In genomic region chr1:235298772-235299513, GRCh38 we compare ENCODE assay signal across 18 cellular contexts. TPM values are rescaled to one million over a fixed set of nuclear protein-coding genes. Genes with fewer than 3 reads are reported as not detected.
DNase-seq lines count a peak whose midpoint lies in the region; ATAC-seq and TF ChIP-seq lines count a peak whose summit lies in the region.
"Had no signal": no experiment of that assay in that cellular context is flagged by ENCODE, and none has a peak within 500 bp of the region (broad histone marks: within the 10 kb centered on the region; RNA-seq: fewer than 3 reads in every experiment).

No MANE protein-coding gene starts in this region.

- TF ChIP-seq CTCF in 22Rv1 (IDR thresholded peaks at IDR 0.05) (no peak), endodermal cell (conservative IDR thresholded peaks at IDR 0.05) (no peak)

- H3K4me1 ChIP-seq in CD4-positive, alpha-beta memory T cell (ENCODE audit: insufficient read depth, low read length): peaks cover 83% of the 10 kb centered on the region
- no peaks in the 10 kb centered on the region for H3K4me1 ChIP-seq in endodermal cell (ENCODE audit: control insufficient read depth, insufficient read depth, low read length)

- peaks cover 0 to 7% of the 10 kb centered on the region in 2 donors for H3K36me3 Mint-ChIP-seq in CD4-positive, alpha-beta memory T cell
- peaks cover 24% of the 10 kb centered on the region for H3K36me3 Mint-ChIP-seq in endodermal cell (ENCODE audit: low read depth)

- H3K27ac ChIP-seq in 22Rv1 (peak overlapping the region; percentile 59), endodermal cell (ENCODE audit: low read depth, low read length) (no peak overlapping the region)
- peak overlapping the region; percentile 61 for H3K27ac ChIP-seq in CD4-positive, alpha-beta memory T cell (ENCODE audit: low read depth, low read length)
- H3K27ac ChIP-seq: BLaER1 treated with 17β-estradiol and CSF1 and Interleukin-3, amounts not matched to agents 10 nM and 100 nM; hepatocyte; ovary; skin epidermis had no signal

- DNase-seq in CD4-positive, alpha-beta memory T cell: no peak
- DNase-seq in NCI-H69 (lab: John Stamatoyannopoulos, UW) (peak; percentile 36), endodermal cell (no peak), Right ventricle myocardium superior (no peak), glomerular visceral epithelial cell (ENCODE audit: extremely low spot score) (no peak), NCI-H510A (lab: John Stamatoyannopoulos, UW) (no peak)
- DNase-seq: activated CD4-positive, CD25-positive, alpha-beta regulatory T cell; KG1; kidney glomerular epithelial cell; NCI-H1694 treated with DMSO at 0.1 percent for 48 hours; NCI-H524; ovary; SW 1271 had no signal

- no peaks in the 10 kb centered on the region for H3K36me3 ChIP-seq in CD4-positive, alpha-beta memory T cell (ENCODE audit: insufficient read depth, low read length)
- peaks cover 20% of the 10 kb centered on the region for H3K36me3 ChIP-seq in endodermal cell (ENCODE audit: control insufficient read depth, insufficient read depth, low read length)
- H3K36me3 ChIP-seq: ovary had no signal

- H3K9ac ChIP-seq in endodermal cell (ENCODE audit: extremely low read depth, low read length, poor library complexity, severe bottlenecking): no peak overlapping the region
- H3K9ac ChIP-seq: BLaER1 treated with 17β-estradiol and CSF1 and Interleukin-3, amounts not matched to agents 10 nM and 100 nM had no signal

- ATAC-seq in Right ventricle myocardium superior (ENCODE audit: poor library complexity) (no peak), HG02973 (IDR thresholded peaks at IDR 0.05; ENCODE audit: unreplicated experiment) (no peak)

- no peaks in the 10 kb centered on the region for H3K9me3 ChIP-seq in CD4-positive, alpha-beta memory T cell (ENCODE audit: control insufficient read depth in 1 of 2, low read length in 2 of 2)
- peaks cover 13% of the 10 kb centered on the region for H3K9me3 ChIP-seq in endodermal cell (ENCODE audit: control insufficient read depth, low read length)
- H3K9me3 ChIP-seq: ovary had no signal

- POLR2A ChIA-PET in CD4-positive, alpha-beta memory T cell (lab: Charles Lee; ENCODE audit: partially characterized antibody): interaction anchor here (0.6 to 1.3 kb wide), 4 partner anchors 9 to 118 kb away, joined by 3 to 4 read pairs (median 4); partner anchors contain the start of genes ARID4B and GGPS1

- no peaks in the 10 kb centered on the region for H3K27me3 Mint-ChIP-seq in CD4-positive, alpha-beta memory T cell
- no peaks in the 10 kb centered on the region for H3K27me3 Mint-ChIP-seq in endodermal cell (ENCODE audit: insufficient read depth)

- peak overlapping the region; percentile 34 to 82 (median 67) for H3K4me3 Mint-ChIP-seq in CD4-positive, alpha-beta memory T cell
- H3K4me3 Mint-ChIP-seq in endodermal cell: no peak overlapping the region

- H3K4me3 ChIP-seq in CD4-positive, alpha-beta memory T cell (ENCODE audit: low read length in 2 of 2): no peak overlapping the region
- H3K4me3 ChIP-seq in endodermal cell (ENCODE audit: low read length): no peak overlapping the region
- H3K4me3 ChIP-seq: BLaER1 treated with 17β-estradiol and CSF1 and Interleukin-3, amounts not matched to agents 10 nM and 100 nM; hepatocyte; ovary; skin epidermis had no signal

- H3K27me3 ChIP-seq in CD4-positive, alpha-beta memory T cell (ENCODE audit: insufficient read depth, low read length): no peaks in the 10 kb centered on the region
- no peaks in the 10 kb centered on the region for H3K27me3 ChIP-seq in endodermal cell (ENCODE audit: control insufficient read depth, insufficient read depth, low read length, poor library complexity, severe bottlenecking)
- H3K27me3 ChIP-seq: BLaER1 treated with 17β-estradiol and CSF1 and Interleukin-3, amounts not matched to agents 10 nM and 100 nM; hepatocyte; ovary had no signal

- peak overlapping the region; percentile 93 to 96 (median 94) for H3K27ac Mint-ChIP-seq in CD4-positive, alpha-beta memory T cell
- H3K27ac Mint-ChIP-seq in endodermal cell: peak overlapping the region; percentile 52

- H3K4me1 Mint-ChIP-seq in CD4-positive, alpha-beta memory T cell: peaks cover 37 to 66% (median 49%) of the 10 kb centered on the region in 4 donors
- peaks cover 14% of the 10 kb centered on the region for H3K4me1 Mint-ChIP-seq in endodermal cell

- intact Hi-C loops in CD4-positive, alpha-beta memory T cell (cut with micrococcal nuclease): loop anchor here (2.0 kb wide), 1 partner anchor 14 kb away; no protein-coding TSS in a partner anchor
- intact Hi-C loops in Right ventricle myocardium superior (cut with DNase I): no loop called here

- H3K9me3 Mint-ChIP-seq in CD4-positive, alpha-beta memory T cell: peaks cover 0 to 14% (median 4%) of the 10 kb centered on the region in 8 donors
- H3K9me3 Mint-ChIP-seq in endodermal cell: peaks cover 15% of the 10 kb centered on the region

- WGBS in endodermal cell (ENCODE audit: insufficient coverage in 1 of 2, insufficient read length in 1 of 2), 2 experiments: 90 to 97% methylated on average over 6 to 10 of the region's 10 CpGs

- CTCF ChIA-PET in CD4-positive, alpha-beta memory T cell (lab: Charles Lee; ENCODE audit: partially characterized antibody): interaction anchor here (1.0 to 1.9 kb wide), 2 partner anchors 40 to 117 kb away, joined by 3 to 4 read pairs; no protein-coding TSS in a partner anchor

RNA-seq across cellular contexts. Expression of gene ARID4B, which starts 29.0 kb away (rescaled TPM):
- 10 to 100 TPM; 95.5 to 99.5 TPM for total RNA-seq in CD4-positive, alpha-beta memory T cell
- 10 to 100 TPM; 34.8 to 86.1 TPM for polyA plus RNA-seq in CD4-positive, alpha-beta memory T cell
- total RNA-seq in endodermal cell: 10 to 100 TPM; 40.6 to 43.1 TPM
- 36.7 TPM for polyA plus RNA-seq in endodermal cell (2013, experiment 1 of 2)
- polyA plus RNA-seq in endodermal cell (2013, experiment 2 of 2): 36.7 TPM
- 14.8 TPM for total RNA-seq in Right ventricle myocardium superior

RNA-seq across cellular contexts. Expression of gene GGPS1, which starts 29.4 kb away (rescaled TPM):
- total RNA-seq in CD4-positive, alpha-beta memory T cell: 10 to 100 TPM; 50.3 to 52.5 TPM
- 10 to 100 TPM; 77.9 to 79.5 TPM for polyA plus RNA-seq in CD4-positive, alpha-beta memory T cell
- total RNA-seq in endodermal cell (10 to 100 TPM; 56.3 to 64.6 TPM), Right ventricle myocardium superior (31.4 TPM)
- 46.3 TPM for polyA plus RNA-seq in endodermal cell (2013, experiment 1 of 2)
- 40.2 TPM for polyA plus RNA-seq in endodermal cell (2013, experiment 2 of 2)
